8 cellular contexts compared by ENCODE assay signal in the genomic region with DNA sequence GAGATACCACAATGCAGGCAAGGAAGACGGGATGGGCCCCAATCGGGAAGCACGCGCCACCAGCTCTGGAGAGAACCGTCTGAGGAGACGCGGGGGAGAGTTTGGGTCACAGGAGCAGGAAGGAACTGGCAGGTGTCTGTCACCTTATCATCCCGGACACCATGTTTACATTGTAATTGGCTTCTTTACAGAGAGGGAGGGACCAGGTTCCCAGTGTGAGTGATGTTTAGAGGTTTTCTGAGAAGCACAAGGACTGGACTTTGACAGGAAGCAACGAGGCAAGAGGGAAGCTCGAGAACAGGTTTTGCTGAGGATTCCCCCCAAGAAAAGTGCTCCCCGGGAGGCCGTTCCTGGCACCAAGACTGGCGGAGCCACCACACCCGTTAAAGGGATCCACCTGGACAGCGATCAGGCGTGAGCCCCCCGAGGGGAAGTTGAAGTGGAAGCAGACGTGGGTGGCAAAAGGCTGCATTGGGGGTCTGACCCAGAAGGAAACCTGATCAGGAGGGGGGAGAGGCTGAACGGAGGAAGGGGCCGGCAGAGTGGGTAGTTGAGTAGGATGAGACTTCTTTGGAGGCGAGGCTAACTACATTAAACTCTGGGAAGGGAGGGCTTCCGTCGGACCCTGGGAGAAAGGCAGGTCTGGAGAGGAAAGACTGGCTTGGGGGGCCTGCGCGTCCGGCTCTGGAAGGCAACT. TPM values are rescaled to one million over a fixed set of nuclear protein-coding genes. Genes with fewer than 3 reads are reported as not detected.
DNase-seq lines count a peak whose midpoint lies in the region; ATAC-seq and TF ChIP-seq lines count a peak whose summit lies in the region.

No MANE protein-coding gene starts in this region.

- H3K36me3 Mint-ChIP-seq in CD4-positive, CD25-positive, alpha-beta regulatory T cell = no peaks in the 10 kb centered on the region

- H3K27ac Mint-ChIP-seq in CD4-positive, CD25-positive, alpha-beta regulatory T cell = peak overlapping the region; percentile 97 to 99 (median 98)

- in situ Hi-C loops in astrocyte of the spinal cord (cut with HindIII; ENCODE audit: low sequenced_read_pairs) = no loop called here

- no peak for TF ChIP-seq CTCF in astrocyte of the spinal cord (IDR thresholded peaks at IDR 0.05; ENCODE audit: low read depth, low read length)
- no peak for TF ChIP-seq CTCF in retinal pigment epithelial cell (conservative IDR thresholded peaks at IDR 0.05; ENCODE audit: low read depth, low read length)

- H3K4me1 Mint-ChIP-seq in CD4-positive, CD25-positive, alpha-beta regulatory T cell = peaks cover 37 to 67% (median 57%) of the 10 kb centered on the region in 4 donors

- peak overlapping the region; percentile 95 for H3K4me3 ChIP-seq in CD4-positive, CD25-positive, alpha-beta regulatory T cell (ENCODE audit: low read depth, low read length)
- H3K4me3 ChIP-seq in astrocyte of the spinal cord (ENCODE audit: low read depth, low read length) (peak overlapping the region; percentile 76), iPS-11a (ENCODE audit: low read depth, low read length) (peak overlapping the region; percentile 74), retinal pigment epithelial cell (ENCODE audit: low read length) (peak overlapping the region; percentile 82)

- peaks cover 67% of the 10 kb centered on the region for H3K4me1 ChIP-seq in CD4-positive, CD25-positive, alpha-beta regulatory T cell (ENCODE audit: control insufficient read depth, insufficient read depth, low read length, poor library complexity, severe bottlenecking)

- no peaks in the 10 kb centered on the region for H3K9me3 ChIP-seq in CD4-positive, CD25-positive, alpha-beta regulatory T cell (ENCODE audit: control insufficient read depth in 2 of 2, low read length in 2 of 2)

- no peaks in the 10 kb centered on the region for H3K36me3 ChIP-seq in CD4-positive, CD25-positive, alpha-beta regulatory T cell (ENCODE audit: control insufficient read depth, insufficient read depth, low read length)

- peak overlapping the region; percentile 92 to 99 (median 96) for H3K4me3 Mint-ChIP-seq in CD4-positive, CD25-positive, alpha-beta regulatory T cell

- H3K27me3 Mint-ChIP-seq in CD4-positive, CD25-positive, alpha-beta regulatory T cell = no peaks in the 10 kb centered on the region

- ATAC-seq in CD4-positive, CD25-positive, alpha-beta regulatory T cell (ENCODE audit: low read depth in 2 of 2) = no peak
- ATAC-seq in GM19324 (IDR thresholded peaks at IDR 0.05; ENCODE audit: low FRiP score, unreplicated experiment) (peak; percentile 21), SK-N-SH treated with all-trans-retinoic acid at 6 μM for 48 hours (peak; percentile 66), HG03025 (IDR thresholded peaks at IDR 0.05; ENCODE audit: low FRiP score, unreplicated experiment) (no peak)

- peak overlapping the region; percentile 83 for H3K27ac ChIP-seq in CD4-positive, CD25-positive, alpha-beta regulatory T cell (ENCODE audit: insufficient read depth, low read length, poor library complexity, severe bottlenecking)

- peak; percentile 7 to 64 (median 33) for DNase-seq in CD4-positive, CD25-positive, alpha-beta regulatory T cell
- DNase-seq in HuH-7.5 (ENCODE audit: low spot score) = peak; percentile 61
- DNase-seq in astrocyte of the spinal cord (ENCODE audit: low read depth, low spot score) = no peak
- no peak for DNase-seq in retinal pigment epithelial cell (ENCODE audit: low read depth)

- H3K27me3 ChIP-seq in CD4-positive, CD25-positive, alpha-beta regulatory T cell (ENCODE audit: control insufficient read depth, insufficient read depth, low read length) = no peaks in the 10 kb centered on the region

- no peaks in the 10 kb centered on the region for H3K9me3 Mint-ChIP-seq in CD4-positive, CD25-positive, alpha-beta regulatory T cell

TF ChIP-seq in SK-N-SH treated with all-trans-retinoic acid at 6 μM for 48 hours, 23 proteins besides CTCF, POLR2A, EP300 and RAD21:
- no peak for TF ChIP-seq TCF4 (CRISPR knock-in tag; IDR thresholded peaks at IDR 0.05; ENCODE audit: borderline replicate concordance)
- no peak for TF ChIP-seq TOX (CRISPR knock-in tag; IDR thresholded peaks at IDR 0.05; ENCODE audit: borderline replicate concordance)
- no peak for TF ChIP-seq ZNF8 (CRISPR knock-in tag; IDR thresholded peaks at IDR 0.05)
- no peak for TF ChIP-seq ZNF70 (CRISPR knock-in tag; IDR thresholded peaks at IDR 0.05)
- no peak for TF ChIP-seq PATZ1 (CRISPR knock-in tag; IDR thresholded peaks at IDR 0.05; ENCODE audit: borderline replicate concordance)

RNA-seq across cellular contexts. Expression of gene EPS15, which starts 0.9 kb away (rescaled TPM):
- 135 TPM for total RNA-seq in CD4-positive, CD25-positive, alpha-beta regulatory T cell
- polyA plus RNA-seq in CD4-positive, CD25-positive, alpha-beta regulatory T cell = 10 to 100 TPM; 58.5 to 84.1 (median 73.8) TPM

Comparison
In these comparisons a context has a peak if more than half of its experiments do, and no peak if none do; other contexts are left out.
1. ATAC-seq: peak in GM19324 (single experiment) and SK-N-SH treated with all-trans-retinoic acid at 6 μM for 48 hours (single experiment); none in CD4-positive, CD25-positive, alpha-beta regulatory T cell (0 of 2) and HG03025 (single experiment).
2. DNase-seq: peak in CD4-positive, CD25-positive, alpha-beta regulatory T cell (3 of 3) and HuH-7.5 (single experiment); none in astrocyte of the spinal cord (single experiment) and retinal pigment epithelial cell (single experiment).
3. Peak in every context shown above with its lines, with median percentiles within 50 percentile points of each other: H3K4me3 ChIP-seq.